ENCODE assay signal across 8 cellular contexts in the genomic region with DNA sequence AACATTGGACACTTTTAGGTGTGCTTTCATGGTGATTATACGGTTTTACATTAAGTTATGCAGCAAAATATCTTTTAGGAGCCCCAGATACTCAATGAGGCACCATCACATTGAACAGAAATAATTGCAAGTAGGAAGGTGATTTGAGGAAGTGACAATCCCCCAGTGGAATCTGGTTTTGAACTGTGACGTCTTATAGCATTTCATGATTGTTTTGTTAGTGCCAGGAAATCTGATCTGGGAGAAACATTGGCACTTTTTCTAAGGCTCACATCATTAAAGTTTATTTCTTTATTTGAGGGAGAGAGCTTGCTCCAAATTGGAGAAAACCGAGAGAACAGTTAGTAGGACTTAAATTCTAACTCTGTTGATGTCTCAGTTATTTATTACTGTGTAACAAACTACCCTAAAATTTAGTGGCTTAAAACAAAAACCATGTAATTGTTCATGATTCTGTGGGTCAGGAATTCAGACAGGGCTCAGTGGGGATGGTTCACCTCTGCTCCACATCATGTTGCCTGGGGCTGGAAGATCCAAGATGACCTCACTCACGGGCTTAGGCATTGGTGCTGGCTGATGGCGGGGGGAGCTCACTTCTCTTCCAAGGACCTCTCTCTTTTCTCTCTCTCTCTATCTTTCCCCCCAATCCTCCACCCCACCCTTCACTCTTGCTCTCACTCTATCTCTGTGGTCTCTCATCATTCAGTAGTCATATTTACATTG.
DNase-seq lines count a peak whose midpoint lies in the region; ATAC-seq and TF ChIP-seq lines count a peak whose summit lies in the region.
"Had no signal": no experiment of that assay in that cellular context is flagged by ENCODE, and none has a peak within 500 bp of the region (broad histone marks: within the 10 kb centered on the region; RNA-seq: fewer than 3 reads in every experiment).

No MANE protein-coding gene starts in this region.

- no peaks in the 10 kb centered on the region for H3K4me1 ChIP-seq in breast epithelium
- peaks cover 22 to 36% of the 10 kb centered on the region in 2 donors for H3K4me1 ChIP-seq in thoracic aorta (ENCODE audit: control insufficient read depth in 1 of 2, low read depth in 2 of 2)
- peaks cover 8% of the 10 kb centered on the region for H3K4me1 ChIP-seq in MM.1S (ENCODE audit: low read length)

- H3K9me2 ChIP-seq in MM.1S (replicated peaks; ENCODE audit: insufficient read depth, low read length) = no peaks in the 10 kb centered on the region

- ATAC-seq in thoracic aorta (ENCODE audit: insufficient number of reproducible peaks, low FRiP score, low read depth) (no peak), GM18909 (IDR thresholded peaks at IDR 0.05; ENCODE audit: poor library complexity, unreplicated experiment) (no peak), HG03520 (IDR thresholded peaks at IDR 0.05; ENCODE audit: unreplicated experiment) (no peak)
- ATAC-seq: WTC11 had no signal

- H3K27ac ChIP-seq in breast epithelium = peak overlapping the region; percentile 43 to 83
- peak overlapping the region; percentile 14 for H3K27ac ChIP-seq in layer of hippocampus (ENCODE audit: low read depth, low read length)
- peak overlapping the region; percentile 62 to 73 for H3K27ac ChIP-seq in thoracic aorta
- H3K27ac ChIP-seq in MM.1S (ENCODE audit: low read length) = no peak overlapping the region

- no peak overlapping the region for H3K4me2 ChIP-seq in MM.1S (ENCODE audit: low read depth, low read length)

- no peaks in the 10 kb centered on the region for H3K9me3 ChIP-seq in breast epithelium
- H3K9me3 ChIP-seq in thoracic aorta = no peaks in the 10 kb centered on the region
- H3K9me3 ChIP-seq in MM.1S (replicated peaks; ENCODE audit: insufficient read depth, low read length) = no peaks in the 10 kb centered on the region

- H2AFZ ChIP-seq in MM.1S (ENCODE audit: low read length) = no peak overlapping the region

- H3F3A ChIP-seq in MM.1S (ENCODE audit: insufficient read depth, low read length) = peaks cover 1% of the 10 kb centered on the region; the same call in 1 of the 2 replicates

- TF ChIP-seq CTCF in breast epithelium (IDR thresholded peaks at IDR 0.05) (no peak), thoracic aorta (IDR thresholded peaks at IDR 0.05) (no peak), MM.1S (IDR thresholded peaks at IDR 0.05; ENCODE audit: low read length) (no peak)

- no peak overlapping the region for H3K4me3 ChIP-seq in breast epithelium
- no peak overlapping the region for H3K4me3 ChIP-seq in thoracic aorta
- H3K4me3 ChIP-seq in MM.1S (ENCODE audit: low read length) = no peak overlapping the region

- no peaks in the 10 kb centered on the region for H3K36me3 ChIP-seq in breast epithelium
- H3K36me3 ChIP-seq in thoracic aorta = no peaks in the 10 kb centered on the region
- no peaks in the 10 kb centered on the region for H3K36me3 ChIP-seq in MM.1S (replicated peaks; ENCODE audit: insufficient read depth, low read length)

- no peaks in the 10 kb centered on the region for H4K20me1 ChIP-seq in MM.1S (ENCODE audit: insufficient read depth, low read length)

- no peaks in the 10 kb centered on the region for H3K79me2 ChIP-seq in MM.1S (ENCODE audit: low read length)

- TF ChIP-seq POLR2A in breast epithelium (IDR thresholded peaks at IDR 0.05) = no peak

- H3K9ac ChIP-seq in MM.1S (ENCODE audit: low read length) = no peak overlapping the region

- intact Hi-C loops in breast epithelium (cut with DNase I; ENCODE audit: low total_unique reads) = no loop called here

- DNase-seq in LHCN-M2 (ENCODE audit: low read depth) (peak; percentile 69), breast epithelium (ENCODE audit: low spot score in 2 of 2) (no peak), thoracic aorta (ENCODE audit: low spot score) (no peak), MM.1S (no peak)

- H3K27me3 ChIP-seq in breast epithelium (no peaks in the 10 kb centered on the region), layer of hippocampus (ENCODE audit: control insufficient read depth, insufficient read depth, low read length) (no peaks in the 10 kb centered on the region), thoracic aorta (replicated peaks; ENCODE audit: insufficient read depth) (no peaks in the 10 kb centered on the region), MM.1S (replicated peaks; ENCODE audit: insufficient read depth, low read length) (no peaks in the 10 kb centered on the region)
